Comparison of ENCODE assay signal across 11 cellular contexts in the genomic region with DNA sequence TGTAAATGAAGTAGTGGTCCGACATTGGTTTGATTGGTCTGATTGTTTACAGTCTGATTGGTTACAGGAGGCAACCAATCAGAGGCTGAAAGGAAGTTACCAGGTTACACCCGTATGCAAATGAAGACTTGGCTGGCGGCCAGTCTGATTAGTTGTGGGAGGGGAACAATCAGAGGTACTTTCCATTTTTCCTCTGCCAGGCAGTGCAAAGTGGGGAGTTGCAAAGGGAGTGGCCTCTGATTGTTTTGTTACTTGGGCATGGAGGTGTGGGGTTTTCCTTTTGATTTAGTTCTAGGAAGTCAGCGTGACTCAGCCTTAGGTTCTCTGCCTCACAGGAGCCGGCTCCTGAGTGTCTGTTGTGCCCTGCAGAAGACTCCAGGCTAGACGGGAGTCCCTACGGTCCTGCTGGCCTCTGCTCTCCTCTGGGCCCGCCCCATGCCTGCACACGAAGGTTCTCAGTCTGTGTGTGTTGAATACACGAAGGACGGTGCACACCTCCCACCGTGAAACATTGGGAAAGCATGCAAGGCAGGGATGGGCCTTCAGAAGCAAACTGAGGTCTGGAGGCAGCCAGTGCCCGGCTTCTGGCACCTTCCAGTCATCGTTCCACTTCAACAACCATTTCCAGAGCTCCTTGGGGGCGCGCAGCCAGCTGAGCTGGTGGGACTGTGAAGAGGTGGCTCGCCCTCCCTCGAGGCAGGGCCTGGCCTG. TPM values are rescaled to one million over a fixed set of nuclear protein-coding genes. Genes with fewer than 3 reads are reported as not detected.
A peak's percentile ranks its signal among the peaks of the same experiment; 100 is the strongest.
DNase-seq lines count a peak whose midpoint lies in the region; ATAC-seq, FAIRE-seq and TF ChIP-seq lines count a peak whose summit lies in the region.
"Had no signal": no experiment of that assay in that cellular context is flagged by ENCODE, and none has a peak within 500 bp of the region (broad histone marks: within the 10 kb centered on the region; RNA-seq: fewer than 3 reads in every experiment).

No MANE protein-coding gene starts in this region.

- POLR2A ChIA-PET in A549 (lab: Yijun Ruan, JAX) = no interaction called here

- H3K9ac ChIP-seq in GM23248 (no peak overlapping the region), keratinocyte (ENCODE audit: control insufficient read depth, extremely low read depth, insufficient read depth, low read length) (no peak overlapping the region)

- H3K9me3 ChIP-seq in A549 = no peaks in the 10 kb centered on the region
- H3K9me3 ChIP-seq in GM23248 (ENCODE audit: low read depth) = no peaks in the 10 kb centered on the region
- H3K9me3 ChIP-seq in RWPE2 (ENCODE audit: severe bottlenecking) = no peaks in the 10 kb centered on the region
- peaks cover 2% of the 10 kb centered on the region for H3K9me3 ChIP-seq in keratinocyte (ENCODE audit: control insufficient read depth, low read depth, low read length)
- H3K9me3 ChIP-seq in effector memory CD4-positive, alpha-beta T cell (ENCODE audit: control insufficient read depth, low read length) = no peaks in the 10 kb centered on the region

- no peak for TF ChIP-seq POLR2A in A549 (IDR thresholded peaks at IDR 0.05; ENCODE audit: low read length)

- H3K27me3 ChIP-seq in GM23248 (replicated peaks; ENCODE audit: insufficient read depth) (peaks cover 8% of the 10 kb centered on the region), RWPE2 (ENCODE audit: insufficient read depth, poor library complexity, severe bottlenecking) (peaks cover 21% of the 10 kb centered on the region), keratinocyte (ENCODE audit: control insufficient read depth, extremely low read depth, insufficient read depth, low read length) (no peaks in the 10 kb centered on the region)
- H3K27me3 ChIP-seq in effector memory CD4-positive, alpha-beta T cell (replicated peaks; ENCODE audit: control insufficient read depth, insufficient read depth, low read length, poor library complexity, severe bottlenecking) = no peaks in the 10 kb centered on the region

- peak in 1 of 2 experiments; percentile 67 for DNase-seq in A549 (ENCODE audit: low read depth in 1 of 2, low spot score in 1 of 2)
- peak; percentile 5 for DNase-seq in GM23248
- DNase-seq in RWPE2 (ENCODE audit: low spot score) = no peak
- DNase-seq in keratinocyte (ENCODE audit: low read depth, low spot score) = peak; percentile 26
- DNase-seq in NOMO-1 treated with dmso at 0.1 percent for 144 hours (lab: John Stamatoyannopoulos, UW; ENCODE audit: unreplicated experiment) = no peak
- DNase-seq in effector memory CD4-positive, alpha-beta T cell = no peak
- DNase-seq in progenitor cell of endocrine pancreas (ENCODE audit: low spot score, unreplicated experiment) = no peak
- DNase-seq in pons (ENCODE audit: low spot score) = no peak
- DNase-seq: DND-41, SIG-M5 had no signal

- ATAC-seq in A549 (peak in 1 of 2 experiments; percentile 60; a peak in 3 of 6 replicates), RWPE2 (ENCODE audit: low read depth) (peak; percentile 48)

- no peaks in the 10 kb centered on the region for H3K4me1 Mint-ChIP-seq in progenitor cell of endocrine pancreas (ENCODE audit: low read depth)

- peaks cover 29% of the 10 kb centered on the region for H3K27me3 Mint-ChIP-seq in progenitor cell of endocrine pancreas

- no peak overlapping the region for H3K27ac Mint-ChIP-seq in progenitor cell of endocrine pancreas

- H3K36me3 ChIP-seq in GM23248 (ENCODE audit: low read depth) (no peaks in the 10 kb centered on the region), RWPE2 (ENCODE audit: low read depth) (no peaks in the 10 kb centered on the region), keratinocyte (ENCODE audit: control insufficient read depth in 2 of 2, extremely low read depth in 1 of 2, insufficient read depth in 2 of 2, low read length in 2 of 2) (no peaks in the 10 kb centered on the region)
- H3K36me3 ChIP-seq in effector memory CD4-positive, alpha-beta T cell (ENCODE audit: control insufficient read depth, insufficient read depth, low read length) = no peaks in the 10 kb centered on the region

- WGBS in A549 (ENCODE audit: missing lambda C conversion rate) = 46% methylated on average over 13 of the region's 18 CpGs
- 64 to 72% methylated on average over 18 of the region's 18 CpGs for WGBS in GM23248 (ENCODE audit: low coverage in 1 of 2, low lambda C conversion rate in 2 of 2, missing lambda C conversion rate in 2 of 2), 2 experiments

- CTCF ChIA-PET in A549 (lab: Yijun Ruan, JAX) = interaction anchor here (1.0 kb wide), 1 partner anchor 19 kb away, joined by 4 read pairs; no protein-coding TSS in a partner anchor

- TF ChIP-seq RAD21 in A549 (conservative IDR thresholded peaks at IDR 0.05 in 1 of 2, IDR thresholded peaks at IDR 0.05 in 1 of 2) = no peak

- dilution Hi-C loops in keratinocyte (cut with MboI; ENCODE audit: extremely low pct_ligation_motif_present, low sequenced_read_pairs) = no loop called here

- H3F3A ChIP-seq in GM23248 (ENCODE audit: insufficient read depth) = no peaks in the 10 kb centered on the region

- H2AFZ ChIP-seq in GM23248 (no peak overlapping the region), keratinocyte (ENCODE audit: control insufficient read depth, low read length) (peak overlapping the region; percentile 27)

- peaks cover 28% of the 10 kb centered on the region for H3K4me1 ChIP-seq in A549
- no peaks in the 10 kb centered on the region for H3K4me1 ChIP-seq in GM23248 (ENCODE audit: insufficient read depth)
- no peaks in the 10 kb centered on the region for H3K4me1 ChIP-seq in RWPE2 (ENCODE audit: insufficient read depth, poor library complexity, severe bottlenecking)
- H3K4me1 ChIP-seq in keratinocyte (ENCODE audit: control insufficient read depth, extremely low read depth, insufficient read depth, low read length) = peaks cover 7% of the 10 kb centered on the region
- no peaks in the 10 kb centered on the region for H3K4me1 ChIP-seq in effector memory CD4-positive, alpha-beta T cell (ENCODE audit: control insufficient read depth, insufficient read depth, low read length, poor library complexity, severe bottlenecking)

- H3K36me3 Mint-ChIP-seq in progenitor cell of endocrine pancreas (ENCODE audit: insufficient read depth) = no peaks in the 10 kb centered on the region

- TF ChIP-seq CTCF in A549 (IDR thresholded peaks at IDR 0.05) = no peak
- no peak for TF ChIP-seq CTCF in RWPE2 (IDR thresholded peaks at IDR 0.05; ENCODE audit: poor library complexity, severe bottlenecking)
- no peak for TF ChIP-seq CTCF in keratinocyte (optimal IDR thresholded peaks at IDR 0.05 in 1 of 3, IDR thresholded peaks at IDR 0.05 in 1 of 3, conservative IDR thresholded peaks at IDR 0.05 in 1 of 3; ENCODE audit: extremely low read depth in 1 of 3, insufficient read depth in 2 of 3, low read length in 3 of 3)
- no peak for TF ChIP-seq CTCF in progenitor cell of endocrine pancreas (IDR thresholded peaks at IDR 0.05; ENCODE audit: unreplicated experiment)

- H3K4me3 ChIP-seq in A549 (no peak overlapping the region), GM23248 (no peak overlapping the region), RWPE2 (ENCODE audit: severe bottlenecking) (no peak overlapping the region), keratinocyte (ENCODE audit: control insufficient read depth in 2 of 3, extremely low read depth in 1 of 3, insufficient read depth in 2 of 3, low read depth in 1 of 3, low read length in 3 of 3) (no peak overlapping the region)
- H3K4me3 ChIP-seq in effector memory CD4-positive, alpha-beta T cell (ENCODE audit: insufficient read depth, low read depth, low read length, poor library complexity, severe bottlenecking) = no peak overlapping the region
- H3K4me3 ChIP-seq: lung had no signal

- H3K27ac ChIP-seq in A549 (peak overlapping the region; percentile 37 to 78; a peak in 5 of 6 replicates), GM23248 (no peak overlapping the region), RWPE2 (ENCODE audit: poor library complexity, severe bottlenecking) (no peak overlapping the region), keratinocyte (ENCODE audit: control insufficient read depth, insufficient read depth, low read length) (peak overlapping the region; percentile 10)
- no peak overlapping the region for H3K27ac ChIP-seq in effector memory CD4-positive, alpha-beta T cell (ENCODE audit: insufficient read depth, low read length, poor library complexity, severe bottlenecking)

- TF ChIP-seq EP300 in A549 (IDR thresholded peaks at IDR 0.05) = no peak

- no peak for FAIRE-seq in A549 (lab: Jason Lieb, UNC)
- FAIRE-seq in keratinocyte (lab: Jason Lieb, UNC) = peak; percentile 46

- H3K9me2 ChIP-seq in GM23248 (ENCODE audit: insufficient read depth) = no peaks in the 10 kb centered on the region

- H3K9me1 ChIP-seq in keratinocyte (ENCODE audit: control insufficient read depth, extremely low read depth, insufficient read depth, low read length) = no peaks in the 10 kb centered on the region

- H3K4me2 ChIP-seq in A549 = peak overlapping the region; percentile 45
- H3K4me2 ChIP-seq in GM23248 (ENCODE audit: unreplicated experiment) = no peak overlapping the region
- peak overlapping the region; percentile 22 for H3K4me2 ChIP-seq in keratinocyte (ENCODE audit: control insufficient read depth, extremely low read depth, insufficient read depth, low read depth, low read length)

- no peaks in the 10 kb centered on the region for H4K20me1 ChIP-seq in GM23248 (ENCODE audit: insufficient read depth)
- H4K20me1 ChIP-seq in keratinocyte (ENCODE audit: control insufficient read depth, extremely low read depth, insufficient read depth, low read length) = no peaks in the 10 kb centered on the region

- no peaks in the 10 kb centered on the region for H3K79me2 ChIP-seq in GM23248 (ENCODE audit: insufficient read depth)
- no peaks in the 10 kb centered on the region for H3K79me2 ChIP-seq in keratinocyte (ENCODE audit: control insufficient read depth, insufficient read depth, low read length)

- H3K9me3 Mint-ChIP-seq in progenitor cell of endocrine pancreas (ENCODE audit: low read depth) = peaks cover 6% of the 10 kb centered on the region

- in situ Hi-C loops in GM23248 (cut with MboI) = no loop called here

- H3K4me3 Mint-ChIP-seq in progenitor cell of endocrine pancreas (ENCODE audit: low read depth) = no peak overlapping the region

RNA-seq across cellular contexts. Expression of gene OLFM1, which starts 43.0 kb away (rescaled TPM):
- polyA plus RNA-seq in A549 (2011; rRNA removed) (2.7 and 3.6 TPM in 2 replicates), A549 (2017; fragmentation: RNase III; extraction: RNeasy Plus Mini Kit Qiagen cat#74134 plus additional on column Dnase treatment) (8.0 to 11.4 TPM (median 10.5 TPM) in 3 replicates), GM23248 (2016; fragmentation: Nextera tagmentation; extraction: Ambion mirVana) (31.4 TPM in 2 replicates), keratinocyte (0.25 to 0.46 TPM (median 0.37 TPM) in 3 replicates)
- 3.2 and 4.3 TPM in 2 replicates for polyA plus RNA-seq in A549 (2012; cell fraction: cytosol; rRNA removed)
- 3.4 and 3.8 TPM in 2 replicates for polyA plus RNA-seq in A549 (2012; cell fraction: nucleus; rRNA removed)
- 1.8 and 2.0 TPM in 2 replicates for polyA minus RNA-seq in A549 (2011; rRNA and poly(A)+ RNA removed)
- 17.0 and 18.6 TPM in 2 replicates for total RNA-seq in GM23248 (2014; rRNA removed; shearing (Covaris generic))
- polyA plus RNA-seq in keratinocyte (2011; ENCODE audit: low read depth) = 0.86 TPM
- 0.55 and 0.71 TPM in 2 replicates for polyA plus RNA-seq in keratinocyte (2011; cell fraction: cytosol; rRNA removed)
- 0.52 and 0.87 TPM in 2 replicates for polyA plus RNA-seq in keratinocyte (2011; cell fraction: nucleus; rRNA removed)
- 0.14 and 0.68 TPM in 2 replicates for polyA plus RNA-seq in keratinocyte (2012; ENCODE audit: low replicate concordance)
- 0.16 to 0.56 TPM (median 0.22 TPM) in 3 replicates for polyA minus RNA-seq in keratinocyte
- 1.7 TPM for polyA minus RNA-seq in keratinocyte (2011; cell fraction: cytosol; rRNA and poly(A)+ RNA removed)
- 1.2 and 1.6 TPM in 2 replicates for polyA minus RNA-seq in keratinocyte (2011; cell fraction: nucleus; rRNA and poly(A)+ RNA removed)
- 1.7 and 1.8 TPM in 2 replicates for total RNA-seq in progenitor cell of endocrine pancreas

Comparison
In these comparisons a context has a peak if more than half of its experiments do, and no peak if none do; other contexts are left out.
1. DNase-seq: peak in GM23248 (single experiment) and keratinocyte (single experiment); none in RWPE2 (single experiment), NOMO-1 treated with dmso at 0.1 percent for 144 hours (single experiment), effector memory CD4-positive, alpha-beta T cell (0 of 3), progenitor cell of endocrine pancreas (single experiment) and pons (single experiment).
2. H3K27ac ChIP-seq: peak in A549 (2 of 2) and keratinocyte (single experiment); none in GM23248 (single experiment), RWPE2 (single experiment) and effector memory CD4-positive, alpha-beta T cell (single experiment).